ENCODE assay signal across 8 cellular contexts in genomic region chr19:12784394-12784870, GRCh38. TPM values are rescaled to one million over a fixed set of nuclear protein-coding genes. Genes with fewer than 3 reads are reported as not detected.
DNase-seq lines count a peak whose midpoint lies in the region; ATAC-seq and TF ChIP-seq lines count a peak whose summit lies in the region.

No MANE protein-coding gene starts in this region.

- H3K4me2 ChIP-seq in GM23338, result no peak overlapping the region

- peaks cover 30% of the 10 kb centered on the region for H3F3A ChIP-seq in GM23338 (replicated peaks; ENCODE audit: low read depth)

- H2AFZ ChIP-seq in GM23338, result no peak overlapping the region

- ATAC-seq in heart right ventricle (no peak), Right ventricle myocardium superior (ENCODE audit: poor library complexity) (no peak), right lobe of liver (no peak), upper lobe of left lung (ENCODE audit: low FRiP score in 2 of 2) (no peak), GM23338 (no peak), GM18505 (IDR thresholded peaks at IDR 0.05; ENCODE audit: unreplicated experiment) (no peak)

- TF ChIP-seq POLR2A in right lobe of liver (IDR thresholded peaks at IDR 0.05) (no peak), upper lobe of left lung (IDR thresholded peaks at IDR 0.05) (no peak), GM18505 (IDR thresholded peaks at IDR 0.05; ENCODE audit: borderline replicate concordance, extremely low read depth, insufficient read depth, insufficient read length) (no peak)

- H3K27me3 ChIP-seq in heart right ventricle, result no peaks in the 10 kb centered on the region
- H3K27me3 ChIP-seq in adipocyte (replicated peaks; ENCODE audit: control insufficient read depth, insufficient read depth, low read length), result no peaks in the 10 kb centered on the region
- no peaks in the 10 kb centered on the region for H3K27me3 ChIP-seq in right lobe of liver
- H3K27me3 ChIP-seq in upper lobe of left lung, result no peaks in the 10 kb centered on the region
- H3K27me3 ChIP-seq in GM23338 (ENCODE audit: insufficient read depth), result no peaks in the 10 kb centered on the region

- H3K4me1 ChIP-seq in heart right ventricle (peaks cover 51 to 94% (median 72%) of the 10 kb centered on the region in 9 donors), adipocyte (ENCODE audit: control insufficient read depth, insufficient read depth, low read length) (peaks cover 60% of the 10 kb centered on the region), right lobe of liver (peaks cover 0 to 36% (median 17%) of the 10 kb centered on the region in 4 donors), upper lobe of left lung (peaks cover 77 to 86% (median 79%) of the 10 kb centered on the region in 4 donors), GM23338 (ENCODE audit: insufficient read depth) (peaks cover 30% of the 10 kb centered on the region)

- DNase-seq in heart right ventricle (no peak), Right ventricle myocardium superior (no peak), adipocyte (ENCODE audit: low read depth) (peak; percentile 26), right lobe of liver (no peak), upper lobe of left lung (no peak), NCI-H226 (no peak), GM23338 (ENCODE audit: low spot score) (no peak)

- H3K4me3 Mint-ChIP-seq in GM23338, result no peak overlapping the region

- H3K4me3 ChIP-seq in heart right ventricle (no peak overlapping the region), adipocyte (ENCODE audit: low read length) (no peak overlapping the region), right lobe of liver (no peak overlapping the region), upper lobe of left lung (peak overlapping the region in 1 of 4 donors; percentile 46), GM23338 (no peak overlapping the region)

- no peak overlapping the region for H3K9ac ChIP-seq in adipocyte (ENCODE audit: low read length)

- H3K27ac Mint-ChIP-seq in GM23338, result no peak overlapping the region

- H3K9me3 Mint-ChIP-seq in GM23338, result no peaks in the 10 kb centered on the region

- TF ChIP-seq EP300 in upper lobe of left lung (IDR thresholded peaks at IDR 0.05), result no peak

- H3K27me3 Mint-ChIP-seq in GM23338 (ENCODE audit: insufficient read depth, low read depth, poor library complexity), result peaks cover 13% of the 10 kb centered on the region

- TF ChIP-seq CTCF in heart right ventricle (IDR thresholded peaks at IDR 0.05) (no peak), right lobe of liver (IDR thresholded peaks at IDR 0.05) (no peak), upper lobe of left lung (IDR thresholded peaks at IDR 0.05) (no peak), GM23338 (conservative IDR thresholded peaks at IDR 0.05; ENCODE audit: low read depth in 2 of 2) (no peak)

- no peaks in the 10 kb centered on the region for H3K36me3 ChIP-seq in heart right ventricle
- no peaks in the 10 kb centered on the region for H3K36me3 ChIP-seq in adipocyte (ENCODE audit: control insufficient read depth, insufficient read depth, low read length, severe bottlenecking)
- H3K36me3 ChIP-seq in right lobe of liver, result no peaks in the 10 kb centered on the region
- H3K36me3 ChIP-seq in upper lobe of left lung, result no peaks in the 10 kb centered on the region
- no peaks in the 10 kb centered on the region for H3K36me3 ChIP-seq in GM23338 (ENCODE audit: insufficient read depth)

- no peaks in the 10 kb centered on the region for H4K20me1 ChIP-seq in GM23338 (replicated peaks; ENCODE audit: insufficient read depth)

- H3K27ac ChIP-seq in heart right ventricle, result peak overlapping the region; percentile 89 to 100 (median 99)
- peak overlapping the region; percentile 73 to 96 (median 73) for H3K27ac ChIP-seq in right lobe of liver
- peak overlapping the region; percentile 96 to 100 (median 98) for H3K27ac ChIP-seq in upper lobe of left lung
- no peak overlapping the region for H3K27ac ChIP-seq in GM23338 (ENCODE audit: low read depth)

- H3K4me1 Mint-ChIP-seq in GM23338, result peaks cover 21% of the 10 kb centered on the region

- intact Hi-C loops in heart right ventricle (cut with DNase I), result no loop called here
- intact Hi-C loops in Right ventricle myocardium superior (cut with DNase I), result no loop called here
- intact Hi-C loops in right lobe of liver (cut with DNase I), result no loop called here

- WGBS in heart right ventricle, 2 donors, result 51 to 52% methylated on average over 10 of the region's 10 CpGs
- 62% methylated on average over 2 of the region's 10 CpGs for WGBS in right lobe of liver (ENCODE audit: insufficient coverage, low coverage, low lambda C conversion rate, missing lambda C conversion rate)
- WGBS in upper lobe of left lung, 2 donors, result 54 to 63% methylated on average over 10 of the region's 10 CpGs

- H3K36me3 Mint-ChIP-seq in GM23338 (ENCODE audit: low read depth), result no peaks in the 10 kb centered on the region

- no peaks in the 10 kb centered on the region for H3K9me3 ChIP-seq in heart right ventricle
- no peaks in the 10 kb centered on the region for H3K9me3 ChIP-seq in adipocyte (ENCODE audit: control insufficient read depth, low read length)
- H3K9me3 ChIP-seq in right lobe of liver, result no peaks in the 10 kb centered on the region
- H3K9me3 ChIP-seq in upper lobe of left lung, result no peaks in the 10 kb centered on the region

- no peaks in the 10 kb centered on the region for H3K9me2 ChIP-seq in GM23338 (ENCODE audit: insufficient read depth)

- no peaks in the 10 kb centered on the region for H3K79me2 ChIP-seq in GM23338 (replicated peaks; ENCODE audit: insufficient read depth)

RNA-seq across cellular contexts. Expression of gene JUNB, which starts 6.9 kb away (rescaled TPM):
- total RNA-seq in heart right ventricle (100 to 1,000 TPM in 4 of 10 donors, 10 to 100 TPM in 6; 22.4 to 247 (median 70.0) TPM), Right ventricle myocardium superior (23.9 TPM), right lobe of liver (100 to 1,000 TPM in 2 of 6 experiments, 10 to 100 TPM in 4; 10.2 to 378 (median 66.0) TPM), upper lobe of left lung (100 to 1,000 TPM; 127 to 422 (median 354) TPM)
- polyA plus RNA-seq in heart right ventricle (10 to 100 TPM; 41.2 to 65.4 TPM), GM23338 (2016; fragmentation: Nextera tagmentation; extraction: Ambion mirVana) (7.7 and 7.8 TPM in 2 replicates)
- total RNA-seq in GM23338 (2014; rRNA removed; shearing (Covaris generic)), result 16.0 and 20.2 TPM in 2 replicates

RNA-seq across cellular contexts. Expression of gene HOOK2, which starts 9.1 kb away (rescaled TPM):
- total RNA-seq in heart right ventricle, result 10 to 100 TPM; 47.8 to 79.3 (median 57.8) TPM
- polyA plus RNA-seq in heart right ventricle, result 100 to 1,000 TPM in 1 of 2 donors, 10 to 100 TPM in 1; 29.7 to 173 TPM
- 43.6 TPM for total RNA-seq in Right ventricle myocardium superior
- total RNA-seq in right lobe of liver, result 10 to 100 TPM; 16.6 to 34.5 (median 17.6) TPM
- total RNA-seq in upper lobe of left lung, result 100 to 1,000 TPM in 2 of 6 donors, 10 to 100 TPM in 4; 48.9 to 367 (median 79.6) TPM
- total RNA-seq in GM23338 (2014; rRNA removed; shearing (Covaris generic)), result 85.3 and 86.4 TPM in 2 replicates
- polyA plus RNA-seq in GM23338 (2016; fragmentation: Nextera tagmentation; extraction: Ambion mirVana), result 46.9 and 56.9 TPM in 2 replicates

RNA-seq across cellular contexts. Expression of gene PRDX2, which starts 17.2 kb away (rescaled TPM):
- 100 to 1,000 TPM; 532 to 789 (median 744) TPM for total RNA-seq in heart right ventricle
- 100 to 1,000 TPM; 235 to 827 TPM for polyA plus RNA-seq in heart right ventricle
- 684 TPM for total RNA-seq in Right ventricle myocardium superior
- 100 to 1,000 TPM; 164 to 466 (median 202) TPM for total RNA-seq in right lobe of liver
- 100 to 1,000 TPM in 4 of 6 donors, 10 to 100 TPM in 2; 57.6 to 173 (median 123) TPM for total RNA-seq in upper lobe of left lung
- 465 and 486 TPM in 2 replicates for total RNA-seq in GM23338 (2014; rRNA removed; shearing (Covaris generic))
- polyA plus RNA-seq in GM23338 (2016; fragmentation: Nextera tagmentation; extraction: Ambion mirVana), result 314 and 346 TPM in 2 replicates

RNA-seq across cellular contexts. Expression of gene THSD8, which starts 17.4 kb away (rescaled TPM):
- total RNA-seq in heart right ventricle (1 to 10 TPM in 9 of 10 donors, under 1 TPM in 1; 0.72 to 4.8 (median 2.4) TPM), Right ventricle myocardium superior (1.6 TPM), right lobe of liver (1 to 10 TPM in 3 of 6 experiments, under 1 TPM in 2, not detected in 1; 0.62 to 2.0 (median 1.2) TPM), upper lobe of left lung (1 to 10 TPM in 2 of 6 donors, not detected in 4; 4.6 to 6.0 TPM)
- polyA plus RNA-seq in heart right ventricle (1 to 10 TPM; 2.7 to 3.8 TPM), GM23338 (2016; fragmentation: Nextera tagmentation; extraction: Ambion mirVana) (38.5 and 42.2 TPM in 2 replicates)
- 0.38 TPM in 1 of 2 replicates, not detected in the other for total RNA-seq in GM23338 (2014; rRNA removed; shearing (Covaris generic))

RNA-seq across cellular contexts. Expression of gene RNASEH2A, which starts 22.0 kb away (rescaled TPM):
- 1 to 10 TPM; 1.9 to 5.7 (median 4.1) TPM for total RNA-seq in heart right ventricle
- polyA plus RNA-seq in heart right ventricle, result 1 to 10 TPM; 3.1 to 6.9 TPM
- 6.3 TPM for total RNA-seq in Right ventricle myocardium superior
- total RNA-seq in right lobe of liver, result 1 to 10 TPM; 2.1 to 7.1 (median 3.7) TPM
- total RNA-seq in upper lobe of left lung, result 1 to 10 TPM; 4.2 to 7.6 (median 5.6) TPM
- total RNA-seq in GM23338 (2014; rRNA removed; shearing (Covaris generic)), result 62.6 and 68.2 TPM in 2 replicates
- 39.4 and 40.5 TPM in 2 replicates for polyA plus RNA-seq in GM23338 (2016; fragmentation: Nextera tagmentation; extraction: Ambion mirVana)
